In the genomic region with DNA sequence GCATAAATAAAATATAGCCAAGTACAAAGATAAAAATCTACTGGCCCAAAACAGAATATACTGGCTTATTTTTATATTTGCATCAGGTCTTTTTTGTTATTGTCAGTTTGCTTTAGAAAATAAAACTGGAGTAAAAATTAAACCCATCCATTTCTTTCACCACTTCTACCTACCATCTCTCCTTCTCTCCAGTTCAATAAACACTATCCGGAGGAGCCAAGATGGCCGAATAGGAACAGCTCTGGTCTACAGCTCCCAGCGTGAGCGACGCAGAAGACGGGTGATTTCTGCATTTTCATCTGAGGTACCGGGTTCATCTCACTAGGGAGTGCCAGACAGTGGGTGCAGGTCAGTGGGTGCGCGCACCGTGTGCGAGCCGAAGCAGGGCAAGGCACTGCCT, we compare ENCODE assay signal across 7 cellular contexts.
DNase-seq lines count a peak whose midpoint lies in the region; ATAC-seq and TF ChIP-seq lines count a peak whose summit lies in the region.
"Not testable (repeated sequence)": the region's sequence is repeated elsewhere in the genome, so short reads cannot be mapped to it uniquely, and the experiment has no call there.

No MANE protein-coding gene starts in this region.

- peak; percentile 79 for ATAC-seq in PC-3

- H3K4me1 Mint-ChIP-seq in chondrocyte (ENCODE audit: low read depth) = not testable (repeated sequence)

- 80 to 89% methylated on average over 5 to 12 of the region's 12 CpGs for WGBS in transverse colon (ENCODE audit: low coverage in 1 of 2), 2 donors

- H3K4me1 ChIP-seq in ES-I3 (ENCODE audit: insufficient read depth, low read length); PC-3 (ENCODE audit: insufficient read depth, low read length); mucosa of rectum (ENCODE audit: control insufficient read depth in 2 of 2, insufficient read depth in 2 of 2, low read length in 2 of 2): not testable (repeated sequence)
- peaks cover 0 to 11% (median 3%) of the 10 kb centered on the region in 4 donors for H3K4me1 ChIP-seq in transverse colon

- not testable (repeated sequence) for H3K27me3 ChIP-seq in PC-3 (ENCODE audit: low read length); mucosa of rectum (ENCODE audit: control insufficient read depth in 2 of 2, insufficient read depth in 2 of 2, low read length in 2 of 2); transverse colon

- H3K4me2 ChIP-seq in PC-3 (ENCODE audit: low read length) = peak overlapping the region; percentile 81

- not testable (repeated sequence) for H3K36me3 ChIP-seq in ES-I3 (ENCODE audit: insufficient read depth, low read length); PC-3 (ENCODE audit: low read depth, low read length); mucosa of rectum (ENCODE audit: control insufficient read depth in 2 of 2, insufficient read depth in 2 of 2, low read length in 2 of 2); transverse colon

- in situ Hi-C loops in transverse colon (cut with MboI; ENCODE audit: low pct_ligation_motif_present in 1 of 4, low pct_unique_long_range_greater_than_20kb in 1 of 4, low sequenced_read_pairs in 3 of 4) = not testable (repeated sequence)

- not testable (repeated sequence) for H3K27me3 Mint-ChIP-seq in chondrocyte (ENCODE audit: low read depth)

- not testable (repeated sequence) for DNase-seq in LNCaP clone FGC (ENCODE audit: low read depth); PC-3; chondrocyte (ENCODE audit: low spot score); transverse colon
- DNase-seq in NCI-H510A (lab: John Stamatoyannopoulos, UW) = peak; percentile 6

- H3K9me3 ChIP-seq in ES-I3 (ENCODE audit: control insufficient read depth, insufficient read depth, low read length); PC-3 (ENCODE audit: low read length); mucosa of rectum (ENCODE audit: control insufficient read depth in 2 of 2, low read length in 2 of 2); transverse colon: not testable (repeated sequence)

- intact Hi-C loops in PC-3 (cut with micrococcal nuclease) = loop anchor here (2.0 kb wide), 1 partner anchor 14 kb away; no protein-coding TSS in a partner anchor
- intact Hi-C loops in transverse colon (cut with DNase I; ENCODE audit: low total_unique reads) = not testable (repeated sequence)

- peak overlapping the region; percentile 49 for H3K4me3 Mint-ChIP-seq in chondrocyte (ENCODE audit: unreplicated experiment)

- POLR2A ChIA-PET in PC-3 (lab: Charles Lee; ENCODE audit: unreplicated experiment) = not testable (repeated sequence)

- BruUV-seq in PC-3 (replicated peaks; lab: Mats Ljungman, UMichigan) = TSS peak; percentile 77

- H2AFZ ChIP-seq in PC-3 (ENCODE audit: low read length) = not testable (repeated sequence)

- H3K27ac ChIP-seq in PC-3 (ENCODE audit: low read length) = not testable (repeated sequence)
- H3K27ac ChIP-seq in mucosa of rectum (ENCODE audit: low read depth in 2 of 2, low read length in 2 of 2) = peak overlapping the region in 1 of 2 donors; percentile 15
- peak overlapping the region; percentile 57 to 69 (median 63) for H3K27ac ChIP-seq in transverse colon

- not testable (repeated sequence) for H3K36me3 Mint-ChIP-seq in chondrocyte (ENCODE audit: low read depth)

- not testable (repeated sequence) for H3K9me2 ChIP-seq in PC-3 (replicated peaks; ENCODE audit: low read length)

- H3K27ac Mint-ChIP-seq in chondrocyte (ENCODE audit: unreplicated experiment) = not testable (repeated sequence)

- peak overlapping the region; percentile 51 for H3K9ac ChIP-seq in ES-I3 (ENCODE audit: low read depth, low read length)
- H3K9ac ChIP-seq in PC-3 (ENCODE audit: low read length) = peak overlapping the region; percentile 29; the same call in 1 of the 2 replicates
- H3K9ac ChIP-seq in mucosa of rectum (ENCODE audit: low read depth in 1 of 2, low read length in 2 of 2) = not testable (repeated sequence)

- H3K9me3 Mint-ChIP-seq in chondrocyte (ENCODE audit: low read depth) = peaks cover 13% of the 10 kb centered on the region

- TF ChIP-seq CTCF in LNCaP clone FGC (IDR thresholded peaks at IDR 0.05; ENCODE audit: control insufficient read depth, extremely low read depth, insufficient read depth); PC-3 (conservative IDR thresholded peaks at IDR 0.05; ENCODE audit: low read depth, low read length); chondrocyte (IDR thresholded peaks at IDR 0.05); transverse colon (IDR thresholded peaks at IDR 0.05): not testable (repeated sequence)

- TF ChIP-seq POLR2A in transverse colon (IDR thresholded peaks at IDR 0.05) = not testable (repeated sequence)

- CTCF ChIA-PET in PC-3 (lab: Charles Lee) = not testable (repeated sequence)

- H3F3A ChIP-seq in PC-3 (ENCODE audit: low read length, unreplicated experiment) = not testable (repeated sequence)

- H3K4me3 ChIP-seq in LNCaP clone FGC (ENCODE audit: low read depth, low read length) (peak overlapping the region; percentile 39), PC-3 (ENCODE audit: low read length) (peak overlapping the region; percentile 65), mucosa of rectum (ENCODE audit: low read length in 2 of 2) (peak overlapping the region; percentile 50 to 62), transverse colon (peak overlapping the region in 3 of 4 donors; percentile 29 to 44 (median 35))

- not testable (repeated sequence) for TF ChIP-seq EP300 in transverse colon (IDR thresholded peaks at IDR 0.05; ENCODE audit: low read depth)

- H4K20me1 ChIP-seq in PC-3 (ENCODE audit: low read length) = not testable (repeated sequence)

- H3K79me2 ChIP-seq in PC-3 (ENCODE audit: low read length) = not testable (repeated sequence)
